In genomic region chr7:64541438-64542359, GRCh38 we compare ENCODE assay signal across 1 cellular context.
TF ChIP-seq lines count a peak whose summit lies in the region.

No MANE protein-coding gene starts in this region.

TF ChIP-seq in GM12878, 131 proteins besides CTCF, POLR2A, EP300 and RAD21 (continued from another document):
- no peak for TF ChIP-seq E4F1 (IDR thresholded peaks at IDR 0.05; ENCODE audit: borderline replicate concordance, partially characterized antibody)
- no peak for TF ChIP-seq MXI1 (IDR thresholded peaks at IDR 0.05; ENCODE audit: low read depth, low read length)
- no peak for TF ChIP-seq FOXM1 (IDR thresholded peaks at IDR 0.05; ENCODE audit: low read depth, low read length)
- no peak for TF ChIP-seq BACH1 (IDR thresholded peaks at IDR 0.05; ENCODE audit: borderline replicate concordance)
- TF ChIP-seq HDGF (IDR thresholded peaks at IDR 0.05), result no peak
- TF ChIP-seq YY1 (IDR thresholded peaks at IDR 0.05; ENCODE audit: low read depth, low read length), result peak; percentile 41; the same call in 1 of the 2 replicates
- 0 out of 4 replicates have a peak, but pooled peaks of 1 of the 2 experiments have one; percentile 20 for TF ChIP-seq SRF (IDR thresholded peaks at IDR 0.05; ENCODE audit: low read depth in 2 of 2, low read length in 2 of 2)
TF ChIP-seq in GM12878: peak in this region for 3.
